Comparison of ENCODE assay signal across 11 cellular contexts in the genomic region with DNA sequence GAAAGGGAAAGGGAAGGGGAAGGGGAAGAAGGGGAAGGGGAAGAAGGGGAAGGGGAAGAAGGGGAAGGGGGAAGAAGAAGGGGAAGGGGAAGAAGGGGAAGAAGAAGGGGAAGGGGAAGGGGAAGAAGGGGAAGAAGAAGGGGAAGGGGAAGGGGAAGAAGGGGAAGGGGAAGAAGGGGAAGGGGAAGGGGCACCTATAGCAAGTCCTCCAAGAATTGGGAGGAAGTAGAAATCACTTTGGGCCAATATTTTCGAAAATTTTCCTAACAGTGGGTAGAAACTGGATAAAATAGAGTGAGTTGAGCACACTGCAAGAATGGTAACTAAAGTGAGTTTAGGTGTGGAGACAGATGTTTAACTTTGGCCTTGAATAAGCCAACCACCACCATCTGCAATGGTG.
"Had no signal": no experiment of that assay in that cellular context is flagged by ENCODE, and none has a peak within 500 bp of the region (broad histone marks: within the 10 kb centered on the region; RNA-seq: fewer than 3 reads in every experiment).

No MANE protein-coding gene starts in this region.

- H3K4me3 ChIP-seq: GM23248, GM23338, HAP-1 had no signal

- DNase-seq: GM23248, GOT3, H7, H9, HCEC 1CT, HFFc6 had no signal

- H3K36me3 ChIP-seq: HAP-1 had no signal

- H2AFZ ChIP-seq: GM23248, GM23338 had no signal

- H3K4me1 ChIP-seq: HAP-1 had no signal

- H3K9me3 ChIP-seq: HAP-1 had no signal

- H3K27ac ChIP-seq: GM23248 had no signal

- ATAC-seq: GM23338, HCT116 had no signal

- H3K4me2 ChIP-seq: GM23338 had no signal

- H3K9ac ChIP-seq: GM23248 had no signal

- FAIRE-seq: H1, H54 had no signal
